ENCODE assay signal across 23 cellular contexts in genomic region chr14:31572955-31573354, GRCh38.
"Had no signal": no experiment of that assay in that cellular context is flagged by ENCODE, and none has a peak within 500 bp of the region (broad histone marks: within the 10 kb centered on the region; RNA-seq: fewer than 3 reads in every experiment).

No MANE protein-coding gene starts in this region.

- H3K27ac Mint-ChIP-seq: dendritic cell treated with granulocyte-macrophage colony-stimulating factor and Interleukin-4, amounts not matched to agents 40 ng/mL and 50 ng/mL, for 4 days; memory B cell; natural killer cell treated with Interleukin-12 subunit alpha and Interleukin-12 subunit beta and Interleukin-15 and Interleukin-18, amount 100 ng/mL, for 72 hours; neural progenitor cell; progenitor cell of endocrine pancreas had no signal

- H3K27ac ChIP-seq: hepatocyte, left ventricle myocardium inferior, lower lobe of right lung, neural progenitor cell, pancreas, thyroid gland, upper lobe of left lung, vagina had no signal

- DNase-seq: erythroblast; foreskin melanocyte; head of caudate nucleus; kidney; left cardiac atrium; left ventricle myocardium inferior; lower lobe of right lung; midbrain; nucleus accumbens; pancreas; right cardiac atrium; stimulated activated CD4-positive, alpha-beta T cell treated with anti-CD3 and anti-CD28 coated beads, Interleukin-2, amount 100 ng/mL, for 48 hours; stimulated activated naive CD4-positive, alpha-beta T cell treated with Interleukin-2 at 50 U/mL for 16 hours; thyroid gland; upper lobe of left lung had no signal

- H3K9me3 Mint-ChIP-seq: dendritic cell treated with granulocyte-macrophage colony-stimulating factor and Interleukin-4, amounts not matched to agents 40 ng/mL and 50 ng/mL, for 4 days; memory B cell; natural killer cell treated with Interleukin-12 subunit alpha and Interleukin-12 subunit beta and Interleukin-15 and Interleukin-18, amount 100 ng/mL, for 72 hours; neural progenitor cell had no signal

- ATAC-seq: left cardiac atrium; lower lobe of right lung; natural killer cell treated with Interleukin-12 subunit alpha and Interleukin-12 subunit beta and Interleukin-15 and Interleukin-18, amount 100 ng/mL, for 72 hours; pancreas; right cardiac atrium had no signal

- H3K36me3 Mint-ChIP-seq: natural killer cell treated with Interleukin-12 subunit alpha and Interleukin-12 subunit beta and Interleukin-15 and Interleukin-18, amount 100 ng/mL, for 72 hours; neural progenitor cell had no signal

- H3K4me3 Mint-ChIP-seq: dendritic cell treated with granulocyte-macrophage colony-stimulating factor and Interleukin-4, amounts not matched to agents 40 ng/mL and 50 ng/mL, for 4 days; memory B cell; natural killer cell treated with Interleukin-12 subunit alpha and Interleukin-12 subunit beta and Interleukin-15 and Interleukin-18, amount 100 ng/mL, for 72 hours; neural progenitor cell had no signal

- H3K9me3 ChIP-seq: left ventricle myocardium inferior, lower lobe of right lung, pancreas, thyroid gland, upper lobe of left lung, vagina had no signal

- H3K36me3 ChIP-seq: left ventricle myocardium inferior, lower lobe of right lung, neural progenitor cell, pancreas, thyroid gland, upper lobe of left lung, vagina had no signal

- H3K4me3 ChIP-seq: hepatocyte, left ventricle myocardium inferior, lower lobe of right lung, neural progenitor cell, pancreas, smooth muscle cell, thyroid gland, upper lobe of left lung, vagina had no signal

- H3K27me3 ChIP-seq: hepatocyte, neural progenitor cell, pancreas, thyroid gland, upper lobe of left lung, vagina had no signal

- H3K4me1 Mint-ChIP-seq: neural progenitor cell had no signal

- FAIRE-seq: kidney, pancreas had no signal

- H3K4me2 ChIP-seq: hepatocyte, neural progenitor cell, smooth muscle cell had no signal

- H3K4me1 ChIP-seq: neural progenitor cell, pancreas, thyroid gland had no signal

- H3K27me3 Mint-ChIP-seq: dendritic cell treated with granulocyte-macrophage colony-stimulating factor and Interleukin-4, amounts not matched to agents 40 ng/mL and 50 ng/mL, for 4 days; memory B cell; natural killer cell treated with Interleukin-12 subunit alpha and Interleukin-12 subunit beta and Interleukin-15 and Interleukin-18, amount 100 ng/mL, for 72 hours; progenitor cell of endocrine pancreas had no signal
